In the genomic region with DNA sequence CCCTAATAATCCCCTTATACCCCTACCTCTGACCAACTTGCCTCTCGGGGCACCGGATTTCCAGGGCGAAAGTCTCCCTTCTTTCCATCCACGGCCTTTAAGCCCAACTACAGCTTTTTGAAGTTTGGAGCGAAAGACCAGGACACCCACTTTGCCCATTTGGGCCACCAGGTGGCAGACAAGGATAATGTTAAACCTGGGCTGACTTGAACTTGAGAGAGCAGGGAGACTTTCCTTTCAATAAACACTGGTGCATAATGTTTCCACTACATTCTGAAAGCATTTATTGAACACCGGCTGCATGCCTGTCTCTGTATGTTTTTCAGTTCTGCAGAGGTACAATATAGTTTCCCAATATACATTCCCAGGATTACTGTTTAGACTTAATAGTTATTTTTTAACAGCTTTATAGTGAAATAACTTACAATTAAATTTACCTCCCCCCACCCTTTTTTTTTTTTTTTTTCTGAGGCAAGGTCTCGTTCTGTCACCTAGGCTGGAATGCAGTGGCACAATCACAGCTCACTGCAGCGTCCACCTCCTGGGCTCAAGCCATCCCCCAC, we compare ENCODE assay signal across 8 cellular contexts. TPM values are rescaled to one million over a fixed set of nuclear protein-coding genes. Genes with fewer than 3 reads are reported as not detected.
A peak's percentile ranks its signal among the peaks of the same experiment; 100 is the strongest.
DNase-seq lines count a peak whose midpoint lies in the region; ATAC-seq and TF ChIP-seq lines count a peak whose summit lies in the region.

No MANE protein-coding gene starts in this region.

- peak; percentile 76 for DNase-seq in COLO668 (lab: John Stamatoyannopoulos, UW; ENCODE audit: unreplicated experiment)
- peak; percentile 55 for DNase-seq in HFF-Myc (ENCODE audit: extremely low read depth, low read depth)
- DNase-seq in NCI-H526 treated with DMSO at 0.1 percent for 48 hours (lab: John Stamatoyannopoulos, UW): peak; percentile 43
- DNase-seq in activated CD4-positive, alpha-beta T cell treated with anti-CD3 and anti-CD28 coated beads, Interleukin-2, amount 50 U/mL, for 1 hour: peak; percentile 74
- DNase-seq in dedifferentiated amniotic fluid mesenchymal stem cell (ENCODE audit: extremely low spot score): peak; percentile 75
- peak; percentile 74 to 81 (median 75) for DNase-seq in right lobe of liver
- DNase-seq in stimulated activated CD4-positive, alpha-beta T cell treated with anti-CD3 and anti-CD28 coated beads, TNF-alpha, amount 100 ng/mL, for 24 hours (ENCODE audit: low read depth in 3 of 3): peak; percentile 56 to 75 (median 60)

- H3K36me3 ChIP-seq in right lobe of liver: no peaks in the 10 kb centered on the region

- H3K27me3 ChIP-seq in right lobe of liver: no peaks in the 10 kb centered on the region

- H3K9me3 ChIP-seq in right lobe of liver: no peaks in the 10 kb centered on the region

- no peak overlapping the region for H3K27ac ChIP-seq in right lobe of liver

- peak; percentile 80 to 87 (median 82) for ATAC-seq in right lobe of liver
- ATAC-seq in HG02623 (IDR thresholded peaks at IDR 0.05; ENCODE audit: unreplicated experiment): no peak

- H3K4me3 ChIP-seq in HFF-Myc (replicated peaks; ENCODE audit: low read depth, low read length) (no peak overlapping the region), right lobe of liver (no peak overlapping the region)

- intact Hi-C loops in right lobe of liver (cut with DNase I): no loop called here

- no peak for TF ChIP-seq POLR2A in right lobe of liver (IDR thresholded peaks at IDR 0.05)

- 2% methylated on average over 8 of the region's 8 CpGs for whole genome bisulfite sequencing in right lobe of liver (ENCODE audit: insufficient coverage, low coverage, low lambda C conversion rate, missing lambda C conversion rate)

- peaks cover 0 to 33% (median 13%) of the 10 kb centered on the region in 4 donors for H3K4me1 ChIP-seq in right lobe of liver

- TF ChIP-seq CTCF in HFF-Myc (IDR thresholded peaks at IDR 0.05; ENCODE audit: low read depth, low read length, missing control alignments) (peak; percentile 85), right lobe of liver (IDR thresholded peaks at IDR 0.05) (peak; percentile 72 to 88 (median 82))

RNA-seq across cellular contexts. Expression of a gene that starts 6.9 kb away (rescaled TPM):
- 10 to 100 TPM; 19.1 to 82.4 (median 35.9) TPM for total RNA-seq in right lobe of liver

RNA-seq across cellular contexts. Expression of a gene that starts 18.9 kb away (rescaled TPM):
- total RNA-seq in right lobe of liver: 100 to 1,000 TPM; 226 to 357 (median 263) TPM

RNA-seq across cellular contexts. Expression of a gene that starts 20.0 kb away (rescaled TPM):
- total RNA-seq in right lobe of liver: 100 to 1,000 TPM in 2 of 6 experiments, 10 to 100 TPM in 4; 40.6 to 111 (median 47.4) TPM

RNA-seq across cellular contexts. Expression of a gene that starts 28.8 kb away (rescaled TPM):
- 1 to 10 TPM in 3 of 6 experiments, under 1 TPM in 2, not detected in 1; 0.51 to 7.7 (median 3.0) TPM for total RNA-seq in right lobe of liver

RNA-seq across cellular contexts. Expression of a gene that starts 34.2 kb away (rescaled TPM):
- 10 to 100 TPM in 4 of 6 experiments, 1 to 10 TPM in 2; 5.2 to 54.7 (median 15.3) TPM for total RNA-seq in right lobe of liver
